In genomic region chr6:147278891-147279290, GRCh38 we compare ENCODE assay signal across 17 cellular contexts.
A peak's percentile ranks its signal among the peaks of the same experiment; 100 is the strongest.
DNase-seq lines count a peak whose midpoint lies in the region; ATAC-seq and TF ChIP-seq lines count a peak whose summit lies in the region.
"Had no signal": no experiment of that assay in that cellular context is flagged by ENCODE, and none has a peak within 500 bp of the region (broad histone marks: within the 10 kb centered on the region; RNA-seq: fewer than 3 reads in every experiment).

No MANE protein-coding gene starts in this region.

- no peak for TF ChIP-seq CTCF in neural crest cell (conservative IDR thresholded peaks at IDR 0.05)

- H3K27me3 ChIP-seq in ACC112 (ENCODE audit: insufficient read depth, low read length): no peaks in the 10 kb centered on the region

- ATAC-seq in activated CD4-positive, alpha-beta T cell treated with anti-CD3 and anti-CD28 coated beads for 36 hours: no peak
- no peak for ATAC-seq in GM21381 (IDR thresholded peaks at IDR 0.05; ENCODE audit: unreplicated experiment)
- no peak for ATAC-seq in GM19395 (IDR thresholded peaks at IDR 0.05; ENCODE audit: unreplicated experiment)
- ATAC-seq: GM12878 had no signal

- no peaks in the 10 kb centered on the region for H3K9me3 ChIP-seq in SK-N-MC (ENCODE audit: low read depth, low read length)

- intact Hi-C loops in activated CD4-positive, alpha-beta T cell treated with anti-CD3 and anti-CD28 coated beads for 36 hours (cut with DNase I, micrococcal nuclease): no loop called here

- H3K9me3 Mint-ChIP-seq in activated CD4-positive, alpha-beta T cell treated with anti-CD3 and anti-CD28 coated beads for 36 hours (ENCODE audit: low read depth): no peaks in the 10 kb centered on the region
- H3K9me3 Mint-ChIP-seq in neural crest cell: peaks cover 2% of the 10 kb centered on the region

- POLR2A ChIA-PET in activated CD4-positive, alpha-beta T cell treated with anti-CD3 and anti-CD28 coated beads for 36 hours (lab: Charles Lee): no interaction called here

- no peaks in the 10 kb centered on the region for H3K27me3 Mint-ChIP-seq in activated CD4-positive, alpha-beta T cell treated with anti-CD3 and anti-CD28 coated beads for 36 hours
- H3K27me3 Mint-ChIP-seq in neural crest cell (ENCODE audit: low read depth): no peaks in the 10 kb centered on the region
- H3K27me3 Mint-ChIP-seq: B cell had no signal

- H3K27ac ChIP-seq in ACC112 (ENCODE audit: low read depth, low read length) (peak overlapping the region; percentile 64), SK-N-MC (no peak overlapping the region)

- H3K4me3 ChIP-seq in ACC112 (ENCODE audit: low read depth, low read length) (no peak overlapping the region), SK-N-MC (no peak overlapping the region)
- H3K4me3 ChIP-seq: GM12878 had no signal

- peaks cover 38% of the 10 kb centered on the region for H3K36me3 Mint-ChIP-seq in activated CD4-positive, alpha-beta T cell treated with anti-CD3 and anti-CD28 coated beads for 36 hours (ENCODE audit: low read depth)
- peaks cover 33% of the 10 kb centered on the region for H3K36me3 Mint-ChIP-seq in neural crest cell (ENCODE audit: low read depth)

- no peak for DNase-seq in activated CD4-positive, alpha-beta T cell treated with anti-CD3 and anti-CD28 coated beads for 36 hours
- DNase-seq in activated CD4-positive, alpha-beta T cell treated with anti-CD3 and anti-CD28 coated beads, Interleukin-2, amount 50 U/mL, for 1 hour: no peak
- DNase-seq in SK-N-MC (ENCODE audit: low read depth, low spot score) (peak; percentile 51), neural crest cell (ENCODE audit: low read depth, low spot score) (no peak), NCI-H2029 (lab: John Stamatoyannopoulos, UW) (no peak)
- DNase-seq: 8988T, Calu3, NCI-H1694 treated with DMSO at 0.1 percent for 48 hours, NCI-H2107, NCI-H510A, NCI-H748 treated with DMSO at 0.1 percent for 48 hours, Right ventricle myocardium superior had no signal

- peak overlapping the region; percentile 72 for H3K27ac Mint-ChIP-seq in activated CD4-positive, alpha-beta T cell treated with anti-CD3 and anti-CD28 coated beads for 36 hours
- H3K27ac Mint-ChIP-seq in neural crest cell (ENCODE audit: unreplicated experiment): peak overlapping the region; percentile 67
- H3K27ac Mint-ChIP-seq: B cell had no signal

- H3K79me2 ChIP-seq in ACC112 (ENCODE audit: control insufficient read depth, insufficient read depth, low read length, unreplicated experiment): peaks cover 18% of the 10 kb centered on the region

- H3K4me1 ChIP-seq in ACC112 (ENCODE audit: control insufficient read depth, insufficient read depth, low read length, unreplicated experiment): peaks cover 29% of the 10 kb centered on the region

- no peak overlapping the region for H2AFZ ChIP-seq in ACC112 (ENCODE audit: low read length, unreplicated experiment)

- H3K36me3 ChIP-seq in ACC112 (ENCODE audit: insufficient read depth, low read length): peaks cover 48% of the 10 kb centered on the region
- H3K36me3 ChIP-seq in SK-N-MC (ENCODE audit: insufficient read depth, low read length): no peaks in the 10 kb centered on the region; the same call in none of the 2 replicates

- peaks cover 38% of the 10 kb centered on the region for H3K4me1 Mint-ChIP-seq in activated CD4-positive, alpha-beta T cell treated with anti-CD3 and anti-CD28 coated beads for 36 hours
- no peaks in the 10 kb centered on the region for H3K4me1 Mint-ChIP-seq in neural crest cell
- H3K4me1 Mint-ChIP-seq: B cell had no signal

- H3K9ac ChIP-seq in SK-N-MC (ENCODE audit: insufficient read length): no peak overlapping the region

- CTCF ChIA-PET in activated CD4-positive, alpha-beta T cell treated with anti-CD3 and anti-CD28 coated beads for 36 hours (lab: Charles Lee): no interaction called here

- no peak overlapping the region for H3K4me3 Mint-ChIP-seq in activated CD4-positive, alpha-beta T cell treated with anti-CD3 and anti-CD28 coated beads for 36 hours
- no peak overlapping the region for H3K4me3 Mint-ChIP-seq in neural crest cell
- H3K4me3 Mint-ChIP-seq: B cell had no signal
